Comparison of ENCODE assay signal across 16 cellular contexts in the genomic region with DNA sequence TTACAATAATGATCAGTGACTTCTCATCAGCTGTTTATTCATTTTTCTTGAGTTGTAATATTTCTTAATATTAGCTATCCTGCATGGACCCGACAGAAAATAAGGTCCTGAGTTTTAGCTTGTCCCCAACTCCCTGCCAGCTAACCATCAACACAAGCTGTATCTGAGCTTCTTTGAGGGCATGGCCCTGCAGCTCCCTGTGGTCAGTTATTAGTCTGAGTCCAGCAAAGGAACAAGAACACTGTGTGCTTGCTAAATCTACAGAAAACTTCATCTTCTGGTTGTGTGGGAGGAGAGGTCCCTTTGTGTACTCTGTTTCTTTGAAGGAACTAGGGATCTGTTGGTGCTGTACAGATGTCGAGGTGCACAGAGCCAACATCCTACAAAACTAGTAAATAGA.
DNase-seq lines count a peak whose midpoint lies in the region; ATAC-seq and TF ChIP-seq lines count a peak whose summit lies in the region.
"Had no signal": no experiment of that assay in that cellular context is flagged by ENCODE, and none has a peak within 500 bp of the region (broad histone marks: within the 10 kb centered on the region; RNA-seq: fewer than 3 reads in every experiment).

No MANE protein-coding gene starts in this region.

- DNase-seq in amniotic epithelial cell (ENCODE audit: low read depth) (peak; percentile 86), fibroblast of the aortic adventitia (ENCODE audit: low read depth) (peak; percentile 16), myocyte (ENCODE audit: low read depth) (peak; percentile 20), thoracic aorta (ENCODE audit: low spot score) (no peak), NCI-H82 (lab: John Stamatoyannopoulos, UW) (no peak), SK-N-SH (no peak), occipital lobe (lab: John Stamatoyannopoulos, UW) (no peak), neural progenitor cell (ENCODE audit: low spot score) (no peak)
- DNase-seq: activated CD4-positive, alpha-beta memory T cell treated with anti-CD3 and anti-CD28 coated beads for 36 hours; BE2C; foreskin melanocyte; Kasumi-1; NCI-H146; transverse colon had no signal

- H3K36me3 ChIP-seq in thoracic aorta (no peaks in the 10 kb centered on the region), SK-N-SH (replicated peaks in 1 of 2; ENCODE audit: control insufficient read depth in 1 of 2, insufficient read depth in 2 of 2, low read length in 1 of 2) (no peaks in the 10 kb centered on the region), neural progenitor cell (no peaks in the 10 kb centered on the region)
- H3K36me3 ChIP-seq: BE2C, transverse colon had no signal

- H3K79me2 ChIP-seq in SK-N-SH (ENCODE audit: insufficient read depth), result no peaks in the 10 kb centered on the region
- H3K79me2 ChIP-seq in neural progenitor cell (ENCODE audit: low read depth), result no peaks in the 10 kb centered on the region

- no peak for ATAC-seq in thoracic aorta (ENCODE audit: insufficient number of reproducible peaks, low FRiP score, low read depth)

- H3K9me3 Mint-ChIP-seq in neural progenitor cell, result peaks cover 3% of the 10 kb centered on the region
- H3K9me3 Mint-ChIP-seq: activated CD4-positive, alpha-beta memory T cell treated with anti-CD3 and anti-CD28 coated beads for 36 hours; activated T-helper 1 cell treated with anti-CD3 and anti-CD28 coated beads, Interleukin-12 subunit alpha, Interleukin-12 subunit beta, Interleukin-2, Interleukin-4 antibody, amounts not matched to agents 30 ng/mL and 10 ng/mL and 1 ng/mL, durations not matched to agents 14 hours and 24 hours and 36 hours had no signal

- H3K4me1 Mint-ChIP-seq in neural progenitor cell, result peaks cover 9% of the 10 kb centered on the region

- no peaks in the 10 kb centered on the region for H3K27me3 Mint-ChIP-seq in neural progenitor cell (ENCODE audit: insufficient read depth, low read depth)

- POLR2A ChIA-PET in SK-N-SH (lab: Yijun Ruan, JAX), result no interaction called here

- H3F3A ChIP-seq in SK-N-SH (replicated peaks; ENCODE audit: insufficient read depth), result no peaks in the 10 kb centered on the region
- no peaks in the 10 kb centered on the region for H3F3A ChIP-seq in neural progenitor cell (ENCODE audit: low read depth)

- H3K9me2 ChIP-seq in SK-N-SH, result no peaks in the 10 kb centered on the region

- no peaks in the 10 kb centered on the region for H3K36me3 Mint-ChIP-seq in neural progenitor cell
- H3K36me3 Mint-ChIP-seq: activated CD4-positive, alpha-beta memory T cell treated with anti-CD3 and anti-CD28 coated beads for 36 hours had no signal

- H3K27ac Mint-ChIP-seq in neural progenitor cell, result no peak overlapping the region
- H3K27ac Mint-ChIP-seq: activated CD4-positive, alpha-beta memory T cell treated with anti-CD3 and anti-CD28 coated beads for 36 hours; activated T-helper 1 cell treated with anti-CD3 and anti-CD28 coated beads, Interleukin-12 subunit alpha, Interleukin-12 subunit beta, Interleukin-2, Interleukin-4 antibody, amounts not matched to agents 30 ng/mL and 10 ng/mL and 1 ng/mL, durations not matched to agents 14 hours and 24 hours and 36 hours had no signal

- no peak overlapping the region for H3K9ac ChIP-seq in SK-N-SH
- H3K9ac ChIP-seq in neural progenitor cell, result no peak overlapping the region

- CTCF ChIA-PET in SK-N-SH (lab: Yijun Ruan, JAX), result interaction anchor here (1.2 kb wide), 1 partner anchor 69 kb away, joined by 3 read pairs; no protein-coding TSS in a partner anchor

- H3K9me3 ChIP-seq in thoracic aorta, result no peaks in the 10 kb centered on the region
- H3K9me3 ChIP-seq in SK-N-SH, result no peaks in the 10 kb centered on the region
- H3K9me3 ChIP-seq in neural progenitor cell (ENCODE audit: low read depth), result no peaks in the 10 kb centered on the region
- H3K9me3 ChIP-seq: BE2C, transverse colon had no signal

- H3K4me1 ChIP-seq in thoracic aorta (ENCODE audit: control insufficient read depth in 1 of 2, low read depth in 2 of 2) (peaks cover 8 to 60% of the 10 kb centered on the region in 2 donors), SK-N-SH (ENCODE audit: control insufficient read depth in 1 of 2, insufficient read depth in 2 of 2, low read depth in 1 of 2, low read length in 1 of 2) (no peaks in the 10 kb centered on the region), neural progenitor cell (no peaks in the 10 kb centered on the region)
- H3K4me1 ChIP-seq: BE2C had no signal

- H3K27ac ChIP-seq in thoracic aorta, result peak overlapping the region; percentile 64 to 70
- H3K27ac ChIP-seq in SK-N-SH (ENCODE audit: low read depth in 2 of 2, low read length in 1 of 2), result no peak overlapping the region
- no peak overlapping the region for H3K27ac ChIP-seq in neural progenitor cell
- H3K27ac ChIP-seq: SK-N-MC had no signal

- no peak overlapping the region for H3K4me2 ChIP-seq in SK-N-SH
- H3K4me2 ChIP-seq in neural progenitor cell, result no peak overlapping the region

- TF ChIP-seq CTCF in fibroblast of the aortic adventitia (IDR thresholded peaks at IDR 0.05; ENCODE audit: insufficient read depth, low read length), result no peak
- TF ChIP-seq CTCF in thoracic aorta (IDR thresholded peaks at IDR 0.05), result no peak
- no peak for TF ChIP-seq CTCF in SK-N-SH (IDR thresholded peaks at IDR 0.05)
- TF ChIP-seq CTCF in neural progenitor cell (IDR thresholded peaks at IDR 0.05), result no peak

- H4K20me1 ChIP-seq in SK-N-SH (ENCODE audit: insufficient read depth) (no peaks in the 10 kb centered on the region), neural progenitor cell (ENCODE audit: low read depth) (no peaks in the 10 kb centered on the region)

- WGBS in SK-N-SH (ENCODE audit: low lambda C conversion rate), result 2% methylated on average over 2 of the region's 2 CpGs

- no peak for TF ChIP-seq RAD21 in SK-N-SH (IDR thresholded peaks at IDR 0.05; ENCODE audit: low read length)

- TF ChIP-seq EP300 in SK-N-SH (IDR thresholded peaks at IDR 0.05; ENCODE audit: borderline replicate concordance in 1 of 2, low read depth in 1 of 2, low read length in 1 of 2), result no peak

- H3K27me3 ChIP-seq in thoracic aorta (replicated peaks; ENCODE audit: insufficient read depth) (no peaks in the 10 kb centered on the region), SK-N-SH (ENCODE audit: insufficient read depth) (peaks cover 27% of the 10 kb centered on the region), neural progenitor cell (no peaks in the 10 kb centered on the region)
- H3K27me3 ChIP-seq: BE2C, transverse colon had no signal

- H2AFZ ChIP-seq in SK-N-SH (ENCODE audit: low read depth), result no peak overlapping the region
- no peak overlapping the region for H2AFZ ChIP-seq in neural progenitor cell (replicated peaks)

- no peak overlapping the region for H3K4me3 ChIP-seq in fibroblast of the aortic adventitia (ENCODE audit: low read depth, low read length)
- H3K4me3 ChIP-seq in thoracic aorta, result peak overlapping the region; percentile 1
- H3K4me3 ChIP-seq in SK-N-SH (ENCODE audit: low read depth in 2 of 2, low read length in 1 of 2), result no peak overlapping the region
- H3K4me3 ChIP-seq in neural progenitor cell, result no peak overlapping the region
- H3K4me3 ChIP-seq: SK-N-MC, transverse colon had no signal

- H3K4me3 Mint-ChIP-seq in neural progenitor cell, result no peak overlapping the region
- H3K4me3 Mint-ChIP-seq: activated CD4-positive, alpha-beta memory T cell treated with anti-CD3 and anti-CD28 coated beads for 36 hours; activated T-helper 1 cell treated with anti-CD3 and anti-CD28 coated beads, Interleukin-12 subunit alpha, Interleukin-12 subunit beta, Interleukin-2, Interleukin-4 antibody, amounts not matched to agents 30 ng/mL and 10 ng/mL and 1 ng/mL, durations not matched to agents 14 hours and 24 hours and 36 hours had no signal

TF ChIP-seq in SK-N-SH, 30 proteins besides CTCF, POLR2A, EP300 and RAD21:
- TF ChIP-seq YY1 (IDR thresholded peaks at IDR 0.05; ENCODE audit: low read depth) (no peak), TEAD4 (IDR thresholded peaks at IDR 0.05; ENCODE audit: borderline replicate concordance, insufficient read depth) (no peak), FOSL2 (IDR thresholded peaks at IDR 0.05; ENCODE audit: borderline replicate concordance, low read depth) (no peak), POLR2AphosphoS5 (IDR thresholded peaks at IDR 0.05; ENCODE audit: low read depth, low read length) (no peak)
- TF ChIP-seq, protein P1, sequence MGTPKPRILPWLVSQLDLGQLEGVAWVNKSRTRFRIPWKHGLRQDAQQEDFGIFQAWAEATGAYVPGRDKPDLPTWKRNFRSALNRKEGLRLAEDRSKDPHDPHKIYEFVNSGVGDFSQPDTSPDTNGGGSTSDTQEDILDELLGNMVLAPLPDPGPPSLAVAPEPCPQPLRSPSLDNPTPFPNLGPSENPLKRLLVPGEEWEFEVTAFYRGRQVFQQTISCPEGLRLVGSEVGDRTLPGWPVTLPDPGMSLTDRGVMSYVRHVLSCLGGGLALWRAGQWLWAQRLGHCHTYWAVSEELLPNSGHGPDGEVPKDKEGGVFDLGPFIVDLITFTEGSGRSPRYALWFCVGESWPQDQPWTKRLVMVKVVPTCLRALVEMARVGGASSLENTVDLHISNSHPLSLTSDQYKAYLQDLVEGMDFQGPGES (IDR thresholded peaks at IDR 0.05; ENCODE audit: low read depth, low read length), result no peak
- TF ChIP-seq, protein P2, sequence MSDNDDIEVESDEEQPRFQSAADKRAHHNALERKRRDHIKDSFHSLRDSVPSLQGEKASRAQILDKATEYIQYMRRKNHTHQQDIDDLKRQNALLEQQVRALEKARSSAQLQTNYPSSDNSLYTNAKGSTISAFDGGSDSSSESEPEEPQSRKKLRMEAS (IDR thresholded peaks at IDR 0.05; ENCODE audit: low read depth), result no peak
TF ChIP-seq in SK-N-SH: peak in this region for 0.

Comparison
In these comparisons a context has a peak if more than half of its experiments do, and no peak if none do; other contexts are left out.
1. DNase-seq: peak in amniotic epithelial cell (single experiment), fibroblast of the aortic adventitia (single experiment) and myocyte (single experiment); none in thoracic aorta (single experiment), NCI-H82 (single experiment), SK-N-SH (single experiment), occipital lobe (single experiment) and neural progenitor cell (single experiment).
2. H3K27ac ChIP-seq: peak in thoracic aorta (2 of 2); none in SK-N-SH (0 of 2) and neural progenitor cell (single experiment).